ENCODE assay signal across 1 cellular context in the genomic region with DNA sequence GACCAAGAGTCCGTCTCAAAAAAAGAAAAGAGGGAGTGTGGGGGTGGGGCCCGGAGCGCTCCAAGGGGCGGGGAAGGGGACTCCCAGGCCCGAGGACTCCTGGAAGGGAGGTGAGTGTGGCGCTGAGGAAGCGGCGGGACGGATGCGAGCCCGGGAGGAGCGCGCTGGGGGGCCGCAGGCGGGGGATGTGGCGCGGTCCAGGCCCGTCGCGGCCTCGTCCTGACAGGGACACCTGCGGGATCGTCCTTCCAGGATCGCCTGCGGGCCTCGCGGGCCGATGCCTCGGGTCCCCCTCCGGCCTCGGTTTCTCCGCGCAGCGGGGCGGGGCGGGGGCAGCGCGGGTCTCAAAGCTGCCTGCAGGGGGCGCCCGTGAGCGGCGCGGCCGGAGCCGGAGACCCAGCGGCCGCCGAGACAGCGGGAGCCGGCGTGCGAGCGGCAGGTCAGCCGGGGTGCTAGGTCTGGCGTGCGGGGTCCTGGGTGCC.
TF ChIP-seq lines count a peak whose summit lies in the region.

No MANE protein-coding gene starts in this region.

TF ChIP-seq in GM23338, 12 proteins besides CTCF, POLR2A, EP300 and RAD21 (continued from another document):
- TF ChIP-seq, protein P1, sequence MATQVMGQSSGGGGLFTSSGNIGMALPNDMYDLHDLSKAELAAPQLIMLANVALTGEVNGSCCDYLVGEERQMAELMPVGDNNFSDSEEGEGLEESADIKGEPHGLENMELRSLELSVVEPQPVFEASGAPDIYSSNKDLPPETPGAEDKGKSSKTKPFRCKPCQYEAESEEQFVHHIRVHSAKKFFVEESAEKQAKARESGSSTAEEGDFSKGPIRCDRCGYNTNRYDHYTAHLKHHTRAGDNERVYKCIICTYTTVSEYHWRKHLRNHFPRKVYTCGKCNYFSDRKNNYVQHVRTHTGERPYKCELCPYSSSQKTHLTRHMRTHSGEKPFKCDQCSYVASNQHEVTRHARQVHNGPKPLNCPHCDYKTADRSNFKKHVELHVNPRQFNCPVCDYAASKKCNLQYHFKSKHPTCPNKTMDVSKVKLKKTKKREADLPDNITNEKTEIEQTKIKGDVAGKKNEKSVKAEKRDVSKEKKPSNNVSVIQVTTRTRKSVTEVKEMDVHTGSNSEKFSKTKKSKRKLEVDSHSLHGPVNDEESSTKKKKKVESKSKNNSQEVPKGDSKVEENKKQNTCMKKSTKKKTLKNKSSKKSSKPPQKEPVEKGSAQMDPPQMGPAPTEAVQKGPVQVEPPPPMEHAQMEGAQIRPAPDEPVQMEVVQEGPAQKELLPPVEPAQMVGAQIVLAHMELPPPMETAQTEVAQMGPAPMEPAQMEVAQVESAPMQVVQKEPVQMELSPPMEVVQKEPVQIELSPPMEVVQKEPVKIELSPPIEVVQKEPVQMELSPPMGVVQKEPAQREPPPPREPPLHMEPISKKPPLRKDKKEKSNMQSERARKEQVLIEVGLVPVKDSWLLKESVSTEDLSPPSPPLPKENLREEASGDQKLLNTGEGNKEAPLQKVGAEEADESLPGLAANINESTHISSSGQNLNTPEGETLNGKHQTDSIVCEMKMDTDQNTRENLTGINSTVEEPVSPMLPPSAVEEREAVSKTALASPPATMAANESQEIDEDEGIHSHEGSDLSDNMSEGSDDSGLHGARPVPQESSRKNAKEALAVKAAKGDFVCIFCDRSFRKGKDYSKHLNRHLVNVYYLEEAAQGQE (IDR thresholded peaks at IDR 0.05; ENCODE audit: unreplicated experiment): no peak
- no peak for TF ChIP-seq STAT1 (IDR thresholded peaks at IDR 0.05; ENCODE audit: unreplicated experiment)
